In genomic region chr20:61663521-61664425, GRCh38 we compare ENCODE assay signal across 19 cellular contexts.
"Had no signal": no experiment of that assay in that cellular context is flagged by ENCODE, and none has a peak within 500 bp of the region (broad histone marks: within the 10 kb centered on the region; RNA-seq: fewer than 3 reads in every experiment).

No MANE protein-coding gene starts in this region.

- H3K27me3 ChIP-seq: right lobe of liver, testis, transverse colon had no signal

- H3K4me3 Mint-ChIP-seq: central memory CD8-positive, alpha-beta T cell; effector memory CD8-positive, alpha-beta T cell; immature natural killer cell; natural killer cell; stimulated activated memory B cell treated with anti-CD40 and anti-IgM and Interleukin-4, amounts not matched to agents 10 μg/mL and 1 μg/mL and 100 μg/mL, for 72 hours; stimulated activated naive CD8-positive, alpha-beta T cell treated with anti-CD3 and anti-CD28 coated beads, Interleukin-15, Interleukin-2, amounts not matched to agents 100 ng/mL and 50 ng/mL, for 24 hours had no signal

- H3K4me1 Mint-ChIP-seq: central memory CD8-positive, alpha-beta T cell; immature natural killer cell; natural killer cell; stimulated activated memory B cell treated with anti-CD40 and anti-IgM and Interleukin-4, amounts not matched to agents 10 μg/mL and 1 μg/mL and 100 μg/mL, for 72 hours had no signal

- H3K4me1 ChIP-seq: gastroesophageal sphincter, parathyroid adenoma, prostate gland, right lobe of liver, testis, transverse colon had no signal

- H3K27ac ChIP-seq: esophagus squamous epithelium, gastroesophageal sphincter, parathyroid adenoma, prostate gland, right lobe of liver, testis, transverse colon had no signal

- H3K36me3 Mint-ChIP-seq: immature natural killer cell; natural killer cell; stimulated activated memory B cell treated with anti-CD40 and anti-IgM and Interleukin-4, amounts not matched to agents 10 μg/mL and 1 μg/mL and 100 μg/mL, for 72 hours had no signal

- H3K36me3 ChIP-seq: esophagus squamous epithelium, gastroesophageal sphincter, prostate gland, right lobe of liver, transverse colon had no signal

- H3K27ac Mint-ChIP-seq: effector memory CD8-positive, alpha-beta T cell; immature natural killer cell; natural killer cell; stimulated activated memory B cell treated with anti-CD40 and anti-IgM and Interleukin-4, amounts not matched to agents 10 μg/mL and 1 μg/mL and 100 μg/mL, for 72 hours; stimulated activated naive CD8-positive, alpha-beta T cell treated with anti-CD3 and anti-CD28 coated beads, Interleukin-15, Interleukin-2, amounts not matched to agents 100 ng/mL and 50 ng/mL, for 24 hours had no signal

- ATAC-seq: effector memory CD8-positive, alpha-beta T cell; gastroesophageal sphincter; natural killer cell; right lobe of liver; stimulated activated memory B cell treated with anti-CD40 and anti-IgM and Interleukin-4, amounts not matched to agents 10 μg/mL and 1 μg/mL and 100 μg/mL, for 72 hours had no signal

- H3K4me3 ChIP-seq: esophagus squamous epithelium, gastroesophageal sphincter, prostate gland, right lobe of liver, testis, transverse colon had no signal

- H3K27me3 Mint-ChIP-seq: central memory CD8-positive, alpha-beta T cell; stimulated activated memory B cell treated with anti-CD40 and anti-IgM and Interleukin-4, amounts not matched to agents 10 μg/mL and 1 μg/mL and 100 μg/mL, for 72 hours; stimulated activated naive CD8-positive, alpha-beta T cell treated with anti-CD3 and anti-CD28 coated beads, Interleukin-15, Interleukin-2, amounts not matched to agents 100 ng/mL and 50 ng/mL, for 24 hours had no signal

- H3K9me3 ChIP-seq: esophagus squamous epithelium, gastroesophageal sphincter, prostate gland, right lobe of liver, testis, transverse colon had no signal

- H3K9me3 Mint-ChIP-seq: central memory CD8-positive, alpha-beta T cell; effector memory CD8-positive, alpha-beta T cell; stimulated activated memory B cell treated with anti-CD40 and anti-IgM and Interleukin-4, amounts not matched to agents 10 μg/mL and 1 μg/mL and 100 μg/mL, for 72 hours; stimulated activated naive CD8-positive, alpha-beta T cell treated with anti-CD3 and anti-CD28 coated beads, Interleukin-15, Interleukin-2, amounts not matched to agents 100 ng/mL and 50 ng/mL, for 24 hours had no signal

- DNase-seq: effector memory CD8-positive, alpha-beta T cell; esophagus squamous epithelium; foreskin fibroblast; glutamatergic neuron; immature natural killer cell; mammary epithelial cell; natural killer cell; stimulated activated CD4-positive, alpha-beta T cell treated with anti-CD3 and anti-CD28 coated beads, Interleukin-15, amount 100 ng/mL, for 24 hours; stimulated activated CD4-positive, alpha-beta T cell treated with anti-CD3 and anti-CD28 coated beads, Interleukin-1b, Interleukin-23, amount 100 ng/mL, for 48 hours; stimulated activated CD4-positive, alpha-beta T cell treated with anti-CD3 and anti-CD28 coated beads, Interleukin-4, amount 100 ng/mL, for 24 hours; testis; transverse colon had no signal
